Comparison of ENCODE assay signal across 8 cellular contexts in genomic region chr4:153465145-153465544, GRCh38. TPM values are rescaled to one million over a fixed set of nuclear protein-coding genes. Genes with fewer than 3 reads are reported as not detected.
DNase-seq lines count a peak whose midpoint lies in the region; ATAC-seq, FAIRE-seq and TF ChIP-seq lines count a peak whose summit lies in the region.

No MANE protein-coding gene starts in this region.

- H3K9ac ChIP-seq in HepG2 (ENCODE audit: insufficient read depth, low read depth, low read length) = no peak overlapping the region

- no peaks in the 10 kb centered on the region for H3K27me3 Mint-ChIP-seq in activated T-cell treated with anti-CD3 and anti-CD28 coated beads, Interleukin-2, amount 50 U/mL, for 72 hours (ENCODE audit: low read depth)
- no peaks in the 10 kb centered on the region for H3K27me3 Mint-ChIP-seq in activated T-helper 17 cell treated with anti-CD3 and anti-CD28 coated beads, Interleukin-2, amount 50 U/mL, for 72 hours

- intact Hi-C loops in HepG2 (cut with micrococcal nuclease; ENCODE audit: unreplicated experiment) = loop anchor here (5.0 kb wide), 2 partner anchors 52 to 92 kb away; no protein-coding TSS in a partner anchor
- intact Hi-C loops in tibial artery (cut with DNase I; ENCODE audit: low total_unique reads) = loop anchor here (5.0 kb wide), 1 partner anchor 107 kb away; no protein-coding TSS in a partner anchor

- BruUV-seq in HepG2 (replicated peaks; lab: Mats Ljungman, UMichigan) = no TSS peak

- TF ChIP-seq CTCF in HepG2 (CRISPR knock-in tag; IDR thresholded peaks at IDR 0.05) (no peak), tibial artery (IDR thresholded peaks at IDR 0.05) (no peak)

- POLR2A ChIA-PET in HepG2 (lab: Yijun Ruan, JAX) = interaction anchor here (0.7 to 2.0 kb wide), 6 partner anchors 12 to 109 kb away, joined by 3 to 13 read pairs (median 3); no protein-coding TSS in a partner anchor

- H3K27ac ChIP-seq in HepG2 (ENCODE audit: extremely low read length, insufficient read depth, low read length) (no peak overlapping the region), tibial artery (peak overlapping the region; percentile 92 to 95)

- no peaks in the 10 kb centered on the region for H3K9me3 ChIP-seq in HepG2 (ENCODE audit: low read length)
- H3K9me3 ChIP-seq in tibial artery = no peaks in the 10 kb centered on the region

- peak overlapping the region; percentile 76 for H3K27ac Mint-ChIP-seq in activated T-cell treated with anti-CD3 and anti-CD28 coated beads, Interleukin-2, amount 50 U/mL, for 72 hours
- H3K27ac Mint-ChIP-seq in activated T-helper 17 cell treated with anti-CD3 and anti-CD28 coated beads, Interleukin-2, amount 50 U/mL, for 72 hours = peak overlapping the region; percentile 41

- no peak for TF ChIP-seq EP300 in HepG2 (IDR thresholded peaks at IDR 0.05; ENCODE audit: low read depth in 2 of 2, low read length in 2 of 2)
- no peak for TF ChIP-seq EP300 in HepG2 (CRISPR knock-in tag; IDR thresholded peaks at IDR 0.05; ENCODE audit: borderline replicate concordance)

- no peak for TF ChIP-seq POLR2A in HepG2 (IDR thresholded peaks at IDR 0.05; ENCODE audit: insufficient read depth in 1 of 2, low read depth in 2 of 2, low read length in 2 of 2)

- H3K36me3 Mint-ChIP-seq in activated T-cell treated with anti-CD3 and anti-CD28 coated beads, Interleukin-2, amount 50 U/mL, for 72 hours (ENCODE audit: insufficient read depth in 2 of 2) = peaks cover 0 to 10% of the 10 kb centered on the region in 2 donors
- H3K36me3 Mint-ChIP-seq in activated T-helper 17 cell treated with anti-CD3 and anti-CD28 coated beads, Interleukin-2, amount 50 U/mL, for 72 hours (ENCODE audit: low read depth) = peaks cover 35% of the 10 kb centered on the region

- TF ChIP-seq RAD21 in HepG2 (CRISPR knock-in tag; IDR thresholded peaks at IDR 0.05) = no peak

- H3K4me3 ChIP-seq in HepG2 (replicated peaks in 1 of 3; ENCODE audit: insufficient read depth in 1 of 3, low read depth in 2 of 3, low read length in 3 of 3) (peak overlapping the region in 2 of 3 experiments; percentile 60 to 71; a peak in 4 of 6 replicates), tibial artery (peak overlapping the region; percentile 96 to 99)

- H3K79me2 ChIP-seq in HepG2 (ENCODE audit: insufficient read depth, low read length) = no peaks in the 10 kb centered on the region

- H3K36me3 ChIP-seq in HepG2 (replicated peaks in 1 of 2; ENCODE audit: control insufficient read depth in 1 of 2, insufficient read depth in 2 of 2, low read length in 2 of 2) (no peaks in the 10 kb centered on the region), tibial artery (no peaks in the 10 kb centered on the region)

- DNase-seq in activated T-cell treated with anti-CD3 and anti-CD28 coated beads, Interleukin-2, amount 50 U/mL, for 72 hours = no peak
- DNase-seq in activated T-cell treated with anti-CD3 and anti-CD28 coated beads for 4 hours (no peak), HepG2 (ENCODE audit: low spot score) (no peak), tibial artery (no peak), AG08396 (ENCODE audit: low spot score) (no peak)
- no peak for DNase-seq in stimulated activated CD4-positive, alpha-beta T cell treated with anti-CD3 and anti-CD28 coated beads, Interleukin-4, amount 100 ng/mL, for 1 hour

- H3K4me1 ChIP-seq in HepG2 (ENCODE audit: insufficient read depth, low read length) (peaks cover 26% of the 10 kb centered on the region), tibial artery (peaks cover 0 to 43% (median 15%) of the 10 kb centered on the region in 4 donors)

- H3K4me3 Mint-ChIP-seq in activated T-cell treated with anti-CD3 and anti-CD28 coated beads, Interleukin-2, amount 50 U/mL, for 72 hours = peak overlapping the region; percentile 89 to 94
- H3K4me3 Mint-ChIP-seq in activated T-helper 17 cell treated with anti-CD3 and anti-CD28 coated beads, Interleukin-2, amount 50 U/mL, for 72 hours = peak overlapping the region; percentile 82

- CTCF ChIA-PET in HepG2 (lab: Yijun Ruan, JAX; ENCODE audit: low intra/inter-chr PET ratio, low total read pairs) = interaction anchor here (1.3 kb wide), 1 partner anchor 109 kb away, joined by 4 read pairs; no protein-coding TSS in a partner anchor

- in situ Hi-C loops in HepG2 (cut with HindIII; ENCODE audit: extremely low pct_ligation_motif_present, low pct_unique_long_range_greater_than_20kb) = no loop called here

- peaks cover 41% of the 10 kb centered on the region for H3K4me1 Mint-ChIP-seq in activated T-cell treated with anti-CD3 and anti-CD28 coated beads, Interleukin-2, amount 50 U/mL, for 72 hours (ENCODE audit: low read depth)
- peaks cover 19% of the 10 kb centered on the region for H3K4me1 Mint-ChIP-seq in activated T-helper 17 cell treated with anti-CD3 and anti-CD28 coated beads, Interleukin-2, amount 50 U/mL, for 72 hours

- H3K27me3 ChIP-seq in HepG2 (ENCODE audit: control insufficient read depth in 1 of 2, insufficient read depth in 2 of 2, low read length in 2 of 2) (peaks cover 0 to 12% of the 10 kb centered on the region in 2 experiments; a peak in 3 of 5 replicates), tibial artery (no peaks in the 10 kb centered on the region)

- no peak for ATAC-seq in activated T-cell treated with anti-CD3 and anti-CD28 coated beads, Interleukin-2, amount 50 U/mL, for 72 hours (replicated peaks in 1 of 2)
- no peak for ATAC-seq in activated T-helper 17 cell treated with anti-CD3 and anti-CD28 coated beads, Interleukin-2, amount 50 U/mL, for 72 hours (replicated peaks)
- no peak for ATAC-seq in HepG2
- ATAC-seq in HG02973 (IDR thresholded peaks at IDR 0.05; ENCODE audit: unreplicated experiment) = no peak

- no peaks in the 10 kb centered on the region for H4K20me1 ChIP-seq in HepG2 (ENCODE audit: insufficient read depth, low read length)

- no peak for FAIRE-seq in HepG2 (lab: Jason Lieb, UNC)

- 4% methylated on average over 4 of the region's 4 CpGs for WGBS in HepG2 (ENCODE audit: low lambda C conversion rate)

- H3K9me3 Mint-ChIP-seq in activated T-cell treated with anti-CD3 and anti-CD28 coated beads, Interleukin-2, amount 50 U/mL, for 72 hours = no peaks in the 10 kb centered on the region
- H3K9me3 Mint-ChIP-seq in activated T-helper 17 cell treated with anti-CD3 and anti-CD28 coated beads, Interleukin-2, amount 50 U/mL, for 72 hours = no peaks in the 10 kb centered on the region

- H2AFZ ChIP-seq in HepG2 (ENCODE audit: low read length) = no peak overlapping the region

- peak overlapping the region; percentile 91 for H3K4me2 ChIP-seq in HepG2 (ENCODE audit: low read depth, low read length)

TF ChIP-seq in HepG2, 621 proteins besides CTCF, POLR2A, EP300 and RAD21 (continues in another document):
- TF ChIP-seq, protein P1, sequence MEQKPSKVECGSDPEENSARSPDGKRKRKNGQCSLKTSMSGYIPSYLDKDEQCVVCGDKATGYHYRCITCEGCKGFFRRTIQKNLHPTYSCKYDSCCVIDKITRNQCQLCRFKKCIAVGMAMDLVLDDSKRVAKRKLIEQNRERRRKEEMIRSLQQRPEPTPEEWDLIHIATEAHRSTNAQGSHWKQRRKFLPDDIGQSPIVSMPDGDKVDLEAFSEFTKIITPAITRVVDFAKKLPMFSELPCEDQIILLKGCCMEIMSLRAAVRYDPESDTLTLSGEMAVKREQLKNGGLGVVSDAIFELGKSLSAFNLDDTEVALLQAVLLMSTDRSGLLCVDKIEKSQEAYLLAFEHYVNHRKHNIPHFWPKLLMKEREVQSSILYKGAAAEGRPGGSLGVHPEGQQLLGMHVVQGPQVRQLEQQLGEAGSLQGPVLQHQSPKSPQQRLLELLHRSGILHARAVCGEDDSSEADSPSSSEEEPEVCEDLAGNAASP (CRISPR knock-in tag; IDR thresholded peaks at IDR 0.05; ENCODE audit: borderline replicate concordance) = no peak
- TF ChIP-seq HDAC1 (CRISPR knock-in tag; IDR thresholded peaks at IDR 0.05) (0 out of 2 replicates have a peak, but pooled peaks have one; percentile 11), MEF2D (CRISPR knock-in tag; IDR thresholded peaks at IDR 0.05) (0 out of 2 replicates have a peak, but pooled peaks have one; percentile 3)

RNA-seq across cellular contexts. Expression of gene TMEM131L, which starts 1.0 kb away (rescaled TPM):
- 10 to 100 TPM; 32.7 to 44.4 TPM for total RNA-seq in activated T-cell treated with anti-CD3 and anti-CD28 coated beads, Interleukin-2, amount 50 U/mL, for 72 hours
- 10 to 100 TPM; 19.1 to 30.9 TPM for total RNA-seq in activated T-helper 17 cell treated with anti-CD3 and anti-CD28 coated beads, Interleukin-2, amount 50 U/mL, for 72 hours
- total RNA-seq in HepG2 (2016; rRNA removed; fragmentation: Illumina TruSeq; extraction: Trizol) = 2.4 and 4.5 TPM in 2 replicates
- 1.2 and 1.4 TPM in 2 replicates for total RNA-seq in HepG2 (2016; cell fraction: cytosol; rRNA removed; fragmentation: Illumina TruSeq; extraction: Trizol; ENCODE audit: low read depth)
- 2.7 and 4.5 TPM in 2 replicates for total RNA-seq in HepG2 (2016; cell fraction: insoluble cytoplasmic fraction; rRNA removed; fragmentation: Illumina TruSeq; extraction: Trizol)
- total RNA-seq in HepG2 (2016; cell fraction: membrane; rRNA removed; fragmentation: Illumina TruSeq; extraction: Trizol) = 1.1 and 2.7 TPM in 2 replicates
- 10.8 and 10.9 TPM in 2 replicates for total RNA-seq in HepG2 (2016; cell fraction: nucleus; rRNA removed; fragmentation: Illumina TruSeq; extraction: Trizol)
- polyA plus RNA-seq in HepG2 (2011; rRNA removed) = 2.2 and 2.8 TPM in 2 replicates
- polyA plus RNA-seq in HepG2 (2011; cell fraction: cytosol; rRNA removed) = 1.3 and 2.2 TPM in 2 replicates
- polyA plus RNA-seq in HepG2 (2011; cell fraction: nucleus; rRNA removed) = 4.1 and 4.5 TPM in 2 replicates
- polyA plus RNA-seq in HepG2 (2012) = 2.3 and 5.2 TPM in 2 replicates
- 0.16 and 0.25 TPM in 2 replicates for polyA plus RNA-seq in HepG2 (2016; cell fraction: cytosol; fragmentation: Illumina TruSeq; extraction: Trizol; ENCODE audit: low read depth)
- polyA plus RNA-seq in HepG2 (2016; cell fraction: insoluble cytoplasmic fraction; fragmentation: Illumina TruSeq; extraction: Trizol; ENCODE audit: low read depth) = 1.7 and 2.1 TPM in 2 replicates
- polyA plus RNA-seq in HepG2 (2016; cell fraction: membrane; fragmentation: Illumina TruSeq; extraction: Trizol; ENCODE audit: low read depth) = 0.18 and 0.30 TPM in 2 replicates
- 6.6 and 8.4 TPM in 2 replicates for polyA plus RNA-seq in HepG2 (2016; cell fraction: nucleus; fragmentation: Illumina TruSeq; extraction: Trizol; ENCODE audit: insufficient read depth, low read depth)
- polyA minus RNA-seq in HepG2 (2011; rRNA and poly(A)+ RNA removed; ENCODE audit: low replicate concordance) = 5.2 and 8.7 TPM in 2 replicates
- polyA minus RNA-seq in HepG2 (2011; cell fraction: cytosol; rRNA and poly(A)+ RNA removed) = 3.6 and 7.2 TPM in 2 replicates
- polyA minus RNA-seq in HepG2 (2011; cell fraction: nucleus; rRNA and poly(A)+ RNA removed) = 10.8 and 14.8 TPM in 2 replicates
